In genomic region chr10:103473261-103473671, GRCh38 we compare ENCODE assay signal across 29 cellular contexts. TPM values are rescaled to one million over a fixed set of nuclear protein-coding genes. Genes with fewer than 3 reads are reported as not detected.
DNase-seq lines count a peak whose midpoint lies in the region; ATAC-seq and TF ChIP-seq lines count a peak whose summit lies in the region.
"Had no signal": no experiment of that assay in that cellular context is flagged by ENCODE, and none has a peak within 500 bp of the region (broad histone marks: within the 10 kb centered on the region; RNA-seq: fewer than 3 reads in every experiment).

No MANE protein-coding gene starts in this region.

- no peak for DNase-seq in activated CD8-positive, alpha-beta T cell treated with anti-CD3 and anti-CD28 coated beads, Interleukin-2, amount 10 ng/mL, durations not matched to agents 7 days and 5 days
- no peak for DNase-seq in activated CD8-positive, alpha-beta T cell treated with anti-CD3 and anti-CD28 coated beads for 36 hours
- DNase-seq in choroid plexus epithelial cell (ENCODE audit: low read depth) (peak; percentile 57), KG1 (lab: John Stamatoyannopoulos, UW) (no peak)
- DNase-seq in naive thymus-derived CD4-positive, alpha-beta T cell, result no peak
- DNase-seq: activated B cell treated with CpG ODN at 0.5 μM for 24 hours; activated naive CD4-positive, alpha-beta T cell treated with Interleukin-2 at 50 U/mL for 16 hours; activated T-cell treated with anti-CD3 and anti-CD28 coated beads, Interleukin-2, amount 50 U/mL, for 4 hours; erythroblast; foreskin keratinocyte; GM23248; NCI-H1694; NCI-H2171 treated with DMSO at 0.1 percent for 48 hours; NCI-H526 treated with DMSO at 0.1 percent for 48 hours; stimulated activated CD4-positive, alpha-beta T cell treated with anti-CD3 and anti-CD28 coated beads, Interleukin-4, amount 100 ng/mL, for 1 hour; stimulated activated naive CD4-positive, alpha-beta T cell treated with Interleukin-2 at 50 U/mL for 16 hours had no signal

- H3K27ac ChIP-seq in KMS-11, result peak overlapping the region; percentile 94; the same call in 1 of the 2 replicates
- H3K27ac ChIP-seq in naive thymus-derived CD4-positive, alpha-beta T cell (ENCODE audit: low read depth, low read length), result no peak overlapping the region
- H3K27ac ChIP-seq: A549, ascending aorta, foreskin keratinocyte, GM23248, hepatocyte, HL-60, tibial nerve had no signal

- no peaks in the 10 kb centered on the region for H3K36me3 ChIP-seq in KMS-11 (ENCODE audit: insufficient read depth)
- no peaks in the 10 kb centered on the region for H3K36me3 ChIP-seq in naive thymus-derived CD4-positive, alpha-beta T cell (ENCODE audit: control insufficient read depth in 2 of 3, insufficient read depth in 3 of 3, low read length in 3 of 3)
- H3K36me3 ChIP-seq: ascending aorta, tibial nerve had no signal

- no peak overlapping the region for H3K9ac ChIP-seq in KMS-11
- H3K9ac ChIP-seq: GM23248 had no signal

- POLR2A ChIA-PET in activated CD8-positive, alpha-beta T cell treated with anti-CD3 and anti-CD28 coated beads, Interleukin-2, amount 10 ng/mL, durations not matched to agents 7 days and 5 days (lab: Charles Lee), result interaction anchor here (4.6 kb wide), 1 partner anchor 21 kb away, joined by 43 read pairs; the partner anchor contains the start of gene CALHM2
- POLR2A ChIA-PET in activated CD8-positive, alpha-beta T cell treated with anti-CD3 and anti-CD28 coated beads for 36 hours (lab: Charles Lee), result interaction anchor here (1.6 kb wide), 1 partner anchor 49 kb away, joined by 4 read pairs; no protein-coding TSS in a partner anchor
- POLR2A ChIA-PET in naive thymus-derived CD4-positive, alpha-beta T cell (lab: Charles Lee), result no interaction called here

- H3K27ac Mint-ChIP-seq in activated CD8-positive, alpha-beta T cell treated with anti-CD3 and anti-CD28 coated beads, Interleukin-2, amount 10 ng/mL, durations not matched to agents 7 days and 5 days, result peak overlapping the region; percentile 61
- H3K27ac Mint-ChIP-seq in activated CD8-positive, alpha-beta T cell treated with anti-CD3 and anti-CD28 coated beads for 36 hours, result no peak overlapping the region
- peak overlapping the region; percentile 91 for H3K27ac Mint-ChIP-seq in stimulated activated memory B cell treated with anti-CD40 and anti-IgM and Interleukin-4, amounts not matched to agents 10 μg/mL and 1 μg/mL and 100 μg/mL, for 72 hours
- H3K27ac Mint-ChIP-seq in naive thymus-derived CD4-positive, alpha-beta T cell, result no peak overlapping the region

- H3K36me3 Mint-ChIP-seq in activated CD8-positive, alpha-beta T cell treated with anti-CD3 and anti-CD28 coated beads, Interleukin-2, amount 10 ng/mL, durations not matched to agents 7 days and 5 days (ENCODE audit: low read depth), result peaks cover 12% of the 10 kb centered on the region
- H3K36me3 Mint-ChIP-seq in activated CD8-positive, alpha-beta T cell treated with anti-CD3 and anti-CD28 coated beads for 36 hours (ENCODE audit: low read depth), result no peaks in the 10 kb centered on the region
- no peaks in the 10 kb centered on the region for H3K36me3 Mint-ChIP-seq in stimulated activated memory B cell treated with anti-CD40 and anti-IgM and Interleukin-4, amounts not matched to agents 10 μg/mL and 1 μg/mL and 100 μg/mL, for 72 hours
- peaks cover 0 to 16% (median 0%) of the 10 kb centered on the region in 5 donors for H3K36me3 Mint-ChIP-seq in naive thymus-derived CD4-positive, alpha-beta T cell

- no peak overlapping the region for H3K4me2 ChIP-seq in KMS-11
- H3K4me2 ChIP-seq: A549, hepatocyte had no signal

- H3K4me3 Mint-ChIP-seq in activated CD8-positive, alpha-beta T cell treated with anti-CD3 and anti-CD28 coated beads, Interleukin-2, amount 10 ng/mL, durations not matched to agents 7 days and 5 days, result no peak overlapping the region
- H3K4me3 Mint-ChIP-seq in activated CD8-positive, alpha-beta T cell treated with anti-CD3 and anti-CD28 coated beads for 36 hours, result no peak overlapping the region
- no peak overlapping the region for H3K4me3 Mint-ChIP-seq in stimulated activated memory B cell treated with anti-CD40 and anti-IgM and Interleukin-4, amounts not matched to agents 10 μg/mL and 1 μg/mL and 100 μg/mL, for 72 hours
- no peak overlapping the region for H3K4me3 Mint-ChIP-seq in naive thymus-derived CD4-positive, alpha-beta T cell
- H3K4me3 Mint-ChIP-seq: activated T-cell treated with anti-CD3 and anti-CD28 coated beads, Interleukin-2, amount 50 U/mL, for 4 hours; central memory CD8-positive, alpha-beta T cell had no signal

- no peak overlapping the region for H3K4me3 ChIP-seq in KMS-11 (IDR thresholded peaks at IDR 0.05; ENCODE audit: insufficient read depth, low read depth, low read length)
- H3K4me3 ChIP-seq in choroid plexus epithelial cell (ENCODE audit: low read depth, low read length), result no peak overlapping the region
- H3K4me3 ChIP-seq in naive thymus-derived CD4-positive, alpha-beta T cell (ENCODE audit: low read length), result no peak overlapping the region
- H3K4me3 ChIP-seq: A549, ascending aorta, GM23248, hepatocyte, lung, tibial nerve had no signal

- no peaks in the 10 kb centered on the region for H3K79me2 ChIP-seq in KMS-11 (ENCODE audit: insufficient read depth, low read depth)
- H3K79me2 ChIP-seq: hepatocyte had no signal

- no peak for TF ChIP-seq CTCF in activated CD8-positive, alpha-beta T cell treated with anti-CD3 and anti-CD28 coated beads for 36 hours (IDR thresholded peaks at IDR 0.05)
- no peak for TF ChIP-seq CTCF in KMS-11 (conservative IDR thresholded peaks at IDR 0.05; ENCODE audit: low read depth, low read length)
- no peak for TF ChIP-seq CTCF in choroid plexus epithelial cell (conservative IDR thresholded peaks at IDR 0.05; ENCODE audit: low read depth, low read length)

- peaks cover 81% of the 10 kb centered on the region for H3K4me1 Mint-ChIP-seq in activated CD8-positive, alpha-beta T cell treated with anti-CD3 and anti-CD28 coated beads, Interleukin-2, amount 10 ng/mL, durations not matched to agents 7 days and 5 days (ENCODE audit: low read depth)
- peaks cover 16% of the 10 kb centered on the region for H3K4me1 Mint-ChIP-seq in activated CD8-positive, alpha-beta T cell treated with anti-CD3 and anti-CD28 coated beads for 36 hours (ENCODE audit: low read depth)
- H3K4me1 Mint-ChIP-seq in stimulated activated memory B cell treated with anti-CD40 and anti-IgM and Interleukin-4, amounts not matched to agents 10 μg/mL and 1 μg/mL and 100 μg/mL, for 72 hours, result peaks cover 48% of the 10 kb centered on the region
- peaks cover 20 to 71% (median 29%) of the 10 kb centered on the region in 7 donors for H3K4me1 Mint-ChIP-seq in naive thymus-derived CD4-positive, alpha-beta T cell

- no peaks in the 10 kb centered on the region for H3K27me3 ChIP-seq in KMS-11 (ENCODE audit: insufficient read depth, low read depth)
- H3K27me3 ChIP-seq in naive thymus-derived CD4-positive, alpha-beta T cell (ENCODE audit: control insufficient read depth in 2 of 2, insufficient read depth in 2 of 2, low read length in 2 of 2), result no peaks in the 10 kb centered on the region
- H3K27me3 ChIP-seq: ascending aorta, hepatocyte, tibial nerve had no signal

- intact Hi-C loops in activated CD8-positive, alpha-beta T cell treated with anti-CD3 and anti-CD28 coated beads for 36 hours (cut with micrococcal nuclease), result no loop called here
- intact Hi-C loops in naive thymus-derived CD4-positive, alpha-beta T cell (cut with micrococcal nuclease), result no loop called here

- H3K9me3 ChIP-seq in naive thymus-derived CD4-positive, alpha-beta T cell (ENCODE audit: control insufficient read depth in 2 of 3, low read length in 3 of 3), result no peaks in the 10 kb centered on the region
- H3K9me3 ChIP-seq: A549, ascending aorta, tibial nerve had no signal

- ATAC-seq in activated CD8-positive, alpha-beta T cell treated with anti-CD3 and anti-CD28 coated beads, Interleukin-2, amount 10 ng/mL, durations not matched to agents 7 days and 5 days, result no peak
- ATAC-seq in activated CD8-positive, alpha-beta T cell treated with anti-CD3 and anti-CD28 coated beads for 36 hours, result no peak
- no peak for ATAC-seq in stimulated activated memory B cell treated with anti-CD40 and anti-IgM and Interleukin-4, amounts not matched to agents 10 μg/mL and 1 μg/mL and 100 μg/mL, for 72 hours
- no peak for ATAC-seq in GM21381 (IDR thresholded peaks at IDR 0.05; ENCODE audit: unreplicated experiment)
- no peak for ATAC-seq in naive thymus-derived CD4-positive, alpha-beta T cell
- ATAC-seq: A549; activated T-cell treated with anti-CD3 and anti-CD28 coated beads, Interleukin-2, amount 50 U/mL, for 4 hours; foreskin keratinocyte; HepG2 had no signal

- no peaks in the 10 kb centered on the region for H3K27me3 Mint-ChIP-seq in activated CD8-positive, alpha-beta T cell treated with anti-CD3 and anti-CD28 coated beads, Interleukin-2, amount 10 ng/mL, durations not matched to agents 7 days and 5 days (ENCODE audit: low read depth)
- no peaks in the 10 kb centered on the region for H3K27me3 Mint-ChIP-seq in activated CD8-positive, alpha-beta T cell treated with anti-CD3 and anti-CD28 coated beads for 36 hours
- no peaks in the 10 kb centered on the region for H3K27me3 Mint-ChIP-seq in stimulated activated memory B cell treated with anti-CD40 and anti-IgM and Interleukin-4, amounts not matched to agents 10 μg/mL and 1 μg/mL and 100 μg/mL, for 72 hours
- no peaks in the 10 kb centered on the region for H3K27me3 Mint-ChIP-seq in naive thymus-derived CD4-positive, alpha-beta T cell
- H3K27me3 Mint-ChIP-seq: activated B cell treated with CpG ODN at 0.5 μM for 24 hours; central memory CD8-positive, alpha-beta T cell had no signal

- no peaks in the 10 kb centered on the region for H4K20me1 ChIP-seq in KMS-11 (ENCODE audit: insufficient read depth)

- no peak overlapping the region for H2AFZ ChIP-seq in KMS-11 (ENCODE audit: low read depth)
- H2AFZ ChIP-seq: GM23248, hepatocyte had no signal

- H3K9me3 Mint-ChIP-seq in activated CD8-positive, alpha-beta T cell treated with anti-CD3 and anti-CD28 coated beads, Interleukin-2, amount 10 ng/mL, durations not matched to agents 7 days and 5 days (ENCODE audit: insufficient read depth), result no peaks in the 10 kb centered on the region
- H3K9me3 Mint-ChIP-seq in activated CD8-positive, alpha-beta T cell treated with anti-CD3 and anti-CD28 coated beads for 36 hours, result no peaks in the 10 kb centered on the region
- peaks cover 7% of the 10 kb centered on the region for H3K9me3 Mint-ChIP-seq in stimulated activated memory B cell treated with anti-CD40 and anti-IgM and Interleukin-4, amounts not matched to agents 10 μg/mL and 1 μg/mL and 100 μg/mL, for 72 hours
- H3K9me3 Mint-ChIP-seq in naive thymus-derived CD4-positive, alpha-beta T cell, result no peaks in the 10 kb centered on the region
- H3K9me3 Mint-ChIP-seq: activated B cell treated with CpG ODN at 0.5 μM for 24 hours; activated T-cell treated with anti-CD3 and anti-CD28 coated beads, Interleukin-2, amount 50 U/mL, for 4 hours; central memory CD8-positive, alpha-beta T cell had no signal

- H3K4me1 ChIP-seq in KMS-11 (ENCODE audit: low read depth, poor library complexity, severe bottlenecking), result peaks cover 60% of the 10 kb centered on the region
- peaks cover 18 to 27% of the 10 kb centered on the region in 2 donors for H3K4me1 ChIP-seq in naive thymus-derived CD4-positive, alpha-beta T cell (ENCODE audit: control insufficient read depth in 2 of 2, insufficient read depth in 2 of 2, low read length in 2 of 2)
- H3K4me1 ChIP-seq: ascending aorta, foreskin keratinocyte had no signal

- CTCF ChIA-PET in activated CD8-positive, alpha-beta T cell treated with anti-CD3 and anti-CD28 coated beads, Interleukin-2, amount 10 ng/mL, durations not matched to agents 7 days and 5 days (lab: Charles Lee), result interaction anchor here (1.2 to 5.4 kb wide), 5 partner anchors 8 to 56 kb away, joined by 3 to 51 read pairs (median 13); partner anchors contain the start of gene CALHM2
- CTCF ChIA-PET in activated CD8-positive, alpha-beta T cell treated with anti-CD3 and anti-CD28 coated beads for 36 hours (lab: Charles Lee), result interaction anchor here (7.0 kb wide), 1 partner anchor 12 kb away, joined by 42 read pairs; no protein-coding TSS in a partner anchor
- CTCF ChIA-PET in naive thymus-derived CD4-positive, alpha-beta T cell (lab: Charles Lee), result interaction anchor here (6.2 kb wide), 1 partner anchor 56 kb away, joined by 29 read pairs; no protein-coding TSS in a partner anchor

RNA-seq across cellular contexts. Expression of gene CALHM3, which starts 5.8 kb away (rescaled TPM):
- total RNA-seq in activated CD8-positive, alpha-beta T cell treated with anti-CD3 and anti-CD28 coated beads, Interleukin-2, amount 10 ng/mL, durations not matched to agents 7 days and 5 days, result under 1 TPM; 0.45 to 0.63 TPM
- not detected for total RNA-seq in activated CD8-positive, alpha-beta T cell treated with anti-CD3 and anti-CD28 coated beads for 36 hours
- total RNA-seq in naive thymus-derived CD4-positive, alpha-beta T cell, result not detected
- not detected for polyA plus RNA-seq in naive thymus-derived CD4-positive, alpha-beta T cell
- total RNA-seq: activated B cell treated with CpG ODN at 0.5 μM for 24 hours; activated T-cell treated with anti-CD3 and anti-CD28 coated beads, Interleukin-2, amount 50 U/mL, for 4 hours; ascending aorta; foreskin keratinocyte; GM23248; hepatocyte; HepG2; tibial nerve had no signal
- polyA plus RNA-seq: foreskin keratinocyte, GM23248, hepatocyte, HepG2 had no signal

RNA-seq across cellular contexts. Expression of gene CALHM1, which starts 14.6 kb away (rescaled TPM):
- 1 to 10 TPM; 1.8 TPM for total RNA-seq in activated CD8-positive, alpha-beta T cell treated with anti-CD3 and anti-CD28 coated beads, Interleukin-2, amount 10 ng/mL, durations not matched to agents 7 days and 5 days
- not detected for total RNA-seq in activated CD8-positive, alpha-beta T cell treated with anti-CD3 and anti-CD28 coated beads for 36 hours
- total RNA-seq in naive thymus-derived CD4-positive, alpha-beta T cell, result not detected
- not detected for polyA plus RNA-seq in naive thymus-derived CD4-positive, alpha-beta T cell
- total RNA-seq: activated CD8-positive, alpha-beta memory T cell treated with anti-CD3 and anti-CD28 coated beads for 36 hours; activated T-cell treated with anti-CD3 and anti-CD28 coated beads, Interleukin-2, amount 50 U/mL, for 4 hours; ascending aorta; foreskin keratinocyte; GM23248; hepatocyte; lung; tibial nerve had no signal
- polyA plus RNA-seq: A549, BJ, foreskin keratinocyte, HepG2, lung had no signal

RNA-seq across cellular contexts. Expression of gene NEURL1, which starts 20.2 kb away (rescaled TPM):
- 1 to 10 TPM; 1.1 TPM for total RNA-seq in activated CD8-positive, alpha-beta T cell treated with anti-CD3 and anti-CD28 coated beads, Interleukin-2, amount 10 ng/mL, durations not matched to agents 7 days and 5 days
- total RNA-seq in activated CD8-positive, alpha-beta T cell treated with anti-CD3 and anti-CD28 coated beads for 36 hours, result 1 to 10 TPM; 1.7 to 1.9 TPM
- 1 to 10 TPM in 3 of 5 experiments, under 1 TPM in 2; 0.81 to 9.2 (median 1.1) TPM for total RNA-seq in naive thymus-derived CD4-positive, alpha-beta T cell
- polyA plus RNA-seq in naive thymus-derived CD4-positive, alpha-beta T cell, result 1 to 10 TPM in 1 of 2 donors, under 1 TPM in 1; 0.76 to 1.1 TPM
- total RNA-seq: ascending aorta, HepG2 had no signal
- polyA plus RNA-seq: HepG2 had no signal

RNA-seq across cellular contexts. Expression of gene CALHM2, which starts 21.1 kb away (rescaled TPM):
- 100 to 1,000 TPM; 131 to 135 TPM for total RNA-seq in activated CD8-positive, alpha-beta T cell treated with anti-CD3 and anti-CD28 coated beads, Interleukin-2, amount 10 ng/mL, durations not matched to agents 7 days and 5 days
- total RNA-seq in activated CD8-positive, alpha-beta T cell treated with anti-CD3 and anti-CD28 coated beads for 36 hours, result 1 to 10 TPM; 7.6 to 9.5 TPM
- 10 to 100 TPM in 4 of 5 experiments, 1 to 10 TPM in 1; 3.4 to 67.2 (median 19.3) TPM for total RNA-seq in naive thymus-derived CD4-positive, alpha-beta T cell
- 1 to 10 TPM; 2.0 to 6.4 TPM for polyA plus RNA-seq in naive thymus-derived CD4-positive, alpha-beta T cell
- total RNA-seq: HepG2 had no signal

Comparison
In these comparisons a context has a peak if more than half of its experiments do, and no peak if none do; other contexts are left out.
1. H3K27ac Mint-ChIP-seq: peak in activated CD8-positive, alpha-beta T cell treated with anti-CD3 and anti-CD28 coated beads, Interleukin-2, amount 10 ng/mL, durations not matched to agents 7 days and 5 days (single experiment) and stimulated activated memory B cell treated with anti-CD40 and anti-IgM and Interleukin-4, amounts not matched to agents 10 μg/mL and 1 μg/mL and 100 μg/mL, for 72 hours (single experiment); none in activated CD8-positive, alpha-beta T cell treated with anti-CD3 and anti-CD28 coated beads for 36 hours (single experiment) and naive thymus-derived CD4-positive, alpha-beta T cell (0 of 9).